ENCODE assay signal across 1 cellular context in the genomic region with DNA sequence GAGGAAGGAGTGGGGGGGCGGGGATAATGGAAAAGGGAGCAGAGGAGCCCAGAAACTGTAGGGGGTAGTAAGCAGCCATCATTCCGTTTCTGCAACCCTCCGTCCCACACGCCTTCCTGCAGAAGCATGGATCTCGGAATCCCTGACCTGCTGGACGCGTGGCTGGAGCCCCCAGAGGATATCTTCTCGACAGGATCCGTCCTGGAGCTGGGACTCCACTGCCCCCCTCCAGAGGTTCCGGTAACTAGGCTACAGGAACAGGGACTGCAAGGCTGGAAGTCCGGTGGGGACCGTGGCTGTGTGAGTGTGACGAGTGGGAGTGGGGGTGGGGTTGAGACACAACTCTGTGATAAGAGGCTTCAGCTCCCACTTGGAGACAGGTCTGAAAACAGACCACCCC.
TF ChIP-seq lines count a peak whose summit lies in the region.

No MANE protein-coding gene starts in this region.

TF ChIP-seq in IMR-90, 13 proteins besides CTCF, POLR2A, EP300 and RAD21:
- no peak for TF ChIP-seq MAZ (IDR thresholded peaks at IDR 0.05; ENCODE audit: borderline replicate concordance, low read depth, low read length)
